In the genomic region with DNA sequence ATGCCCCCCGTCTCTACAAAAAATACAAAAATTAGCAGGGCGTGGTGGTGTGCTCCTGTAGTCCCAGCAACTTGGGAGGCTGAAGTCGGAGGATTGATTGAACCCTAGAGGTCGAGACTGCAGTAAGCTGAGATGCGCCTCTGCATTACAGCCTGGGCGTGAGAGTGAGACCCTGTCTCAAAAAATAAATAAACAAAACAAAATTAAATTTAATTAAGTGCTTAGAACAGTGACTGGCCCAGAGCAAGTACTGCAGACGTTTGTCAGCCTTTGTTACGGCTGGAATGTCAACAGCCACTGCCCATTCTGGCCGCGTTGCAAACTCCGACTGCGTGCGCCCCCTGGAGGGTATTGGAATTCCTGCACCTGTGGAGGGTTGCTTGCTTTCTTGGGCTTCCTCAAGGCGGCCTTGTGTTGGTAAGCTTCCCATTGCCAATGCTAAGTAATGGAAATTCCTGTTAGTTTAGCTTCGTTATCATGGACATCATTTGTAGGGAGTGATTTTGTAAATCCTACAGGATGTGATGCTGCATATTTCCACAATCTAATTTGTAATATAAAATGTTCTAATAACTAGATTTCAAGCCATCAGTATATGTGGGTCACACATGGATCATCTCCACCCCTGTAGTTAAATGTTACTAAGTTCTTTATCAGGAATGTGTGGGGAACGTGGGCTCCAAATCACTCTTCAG, we compare ENCODE assay signal across 9 cellular contexts. TPM values are rescaled to one million over a fixed set of nuclear protein-coding genes. Genes with fewer than 3 reads are reported as not detected.
A peak's percentile ranks its signal among the peaks of the same experiment; 100 is the strongest.
DNase-seq lines count a peak whose midpoint lies in the region; ATAC-seq and TF ChIP-seq lines count a peak whose summit lies in the region.
"Had no signal": no experiment of that assay in that cellular context is flagged by ENCODE, and none has a peak within 500 bp of the region (broad histone marks: within the 10 kb centered on the region; RNA-seq: fewer than 3 reads in every experiment).

No MANE protein-coding gene starts in this region.

- H3K4me1 Mint-ChIP-seq in type B pancreatic cell (ENCODE audit: unreplicated experiment), result peaks cover 12% of the 10 kb centered on the region

- no peak overlapping the region for H3K27ac Mint-ChIP-seq in type B pancreatic cell

- in situ Hi-C loops in KBM-7 (cut with MboI; ENCODE audit: low pct_unique_long_range_greater_than_20kb, low sequenced_read_pairs), result no loop called here

- DNase-seq in NCI-H1417 (lab: John Stamatoyannopoulos, UW) (peak; percentile 24 to 64 (median 59)), NCI-H1417 treated with DMSO at 0.1 percent for 48 hours (lab: John Stamatoyannopoulos, UW) (no peak), KBM-7 (peak; percentile 89), SJCRH30 (peak; percentile 55 to 59), type B pancreatic cell (ENCODE audit: extremely low spot score, unreplicated experiment) (peak; percentile 85)
- DNase-seq in activated gamma-delta T cell treated with anti-CD3 and anti-CD28 coated beads, Interleukin-2, amount 50 U/mL, for 16 hours (ENCODE audit: low read depth), result peak; percentile 49

- no peaks in the 10 kb centered on the region for H3K27me3 ChIP-seq in SJCRH30
- peaks cover 69% of the 10 kb centered on the region for H3K27me3 ChIP-seq in gastroesophageal sphincter
- no peaks in the 10 kb centered on the region for H3K27me3 ChIP-seq in parathyroid adenoma (ENCODE audit: control insufficient read depth, insufficient read depth, low read length)
- H3K27me3 ChIP-seq: BLaER1 had no signal

- no peaks in the 10 kb centered on the region for H3K9me3 Mint-ChIP-seq in type B pancreatic cell

- peaks cover 3% of the 10 kb centered on the region for H3K36me3 Mint-ChIP-seq in type B pancreatic cell

- no peak for TF ChIP-seq POLR2A in gastroesophageal sphincter (IDR thresholded peaks at IDR 0.05)

- H3K27me3 Mint-ChIP-seq in type B pancreatic cell, result peaks cover 33% of the 10 kb centered on the region

- 0 out of 2 replicates have a peak, but pooled peaks cover 5% of the 10 kb centered on the region for H3K9me3 ChIP-seq in SJCRH30 (replicated peaks)
- peaks cover 0 to 5% (median 0%) of the 10 kb centered on the region in 3 donors for H3K9me3 ChIP-seq in gastroesophageal sphincter
- no peaks in the 10 kb centered on the region for H3K9me3 ChIP-seq in parathyroid adenoma (ENCODE audit: control insufficient read depth, low read length)

- H3K27ac ChIP-seq in SJCRH30, result no peak overlapping the region
- no peak overlapping the region for H3K27ac ChIP-seq in gastroesophageal sphincter
- H3K27ac ChIP-seq in parathyroid adenoma, result no peak overlapping the region
- H3K27ac ChIP-seq: BLaER1 had no signal

- no peak overlapping the region for H3K4me2 ChIP-seq in parathyroid adenoma (ENCODE audit: low read length)
- H3K4me2 ChIP-seq: BLaER1 had no signal

- H3K4me3 Mint-ChIP-seq in type B pancreatic cell, result no peak overlapping the region

- TF ChIP-seq CTCF in gastroesophageal sphincter (IDR thresholded peaks at IDR 0.05) (peak in 3 of 4 experiments; percentile 67 to 89 (median 72)), parathyroid adenoma (IDR thresholded peaks at IDR 0.05) (peak; percentile 94), type B pancreatic cell (conservative IDR thresholded peaks at IDR 0.05) (peak; percentile 92)

- H3K9ac ChIP-seq in parathyroid adenoma, result no peak overlapping the region
- H3K9ac ChIP-seq: BLaER1 had no signal

- no peak for TF ChIP-seq EP300 in gastroesophageal sphincter (IDR thresholded peaks at IDR 0.05)

- no peak overlapping the region for H3K4me3 ChIP-seq in SJCRH30
- no peak overlapping the region for H3K4me3 ChIP-seq in gastroesophageal sphincter
- H3K4me3 ChIP-seq in parathyroid adenoma (ENCODE audit: low read depth, low read length), result no peak overlapping the region
- H3K4me3 ChIP-seq: BLaER1 had no signal

- 32 to 36% methylated on average over 12 to 13 of the region's 16 CpGs for WGBS in gastroesophageal sphincter (ENCODE audit: low coverage in 1 of 2), 2 donors

- H3K36me3 ChIP-seq in SJCRH30 (no peaks in the 10 kb centered on the region), gastroesophageal sphincter (no peaks in the 10 kb centered on the region), parathyroid adenoma (ENCODE audit: control insufficient read depth, insufficient read depth, low read length) (no peaks in the 10 kb centered on the region)
- H3K36me3 ChIP-seq: BLaER1 had no signal

- ATAC-seq in gastroesophageal sphincter, result peak; percentile 68

- H3K4me1 ChIP-seq in SJCRH30 (peaks cover 27% of the 10 kb centered on the region), gastroesophageal sphincter (no peaks in the 10 kb centered on the region), parathyroid adenoma (no peaks in the 10 kb centered on the region)
- H3K4me1 ChIP-seq: BLaER1 had no signal

- H2AFZ ChIP-seq in parathyroid adenoma, result no peak overlapping the region

- no peaks in the 10 kb centered on the region for H3K79me2 ChIP-seq in parathyroid adenoma

RNA-seq across cellular contexts. Expression of a gene that starts 15.9 kb away (rescaled TPM):
- total RNA-seq in SJCRH30 (2014; rRNA removed; shearing (Covaris generic)), result 1.6 and 2.0 TPM in 2 replicates
- under 1 TPM in 1 of 4 donors, not detected in 3; 0.46 TPM for total RNA-seq in gastroesophageal sphincter
- 6.3 and 8.6 TPM in 2 replicates for total RNA-seq in type B pancreatic cell (ENCODE audit: low replicate concordance)

RNA-seq across cellular contexts. Expression of a gene that starts 19.4 kb away (rescaled TPM):
- 7.3 and 9.2 TPM in 2 replicates for total RNA-seq in SJCRH30 (2014; rRNA removed; shearing (Covaris generic))
- total RNA-seq in gastroesophageal sphincter (1 to 10 TPM in 2 of 4 donors, not detected in 2; 1.9 to 2.0 TPM), type B pancreatic cell (ENCODE audit: low replicate concordance) (1.2 and 1.3 TPM in 2 replicates)

RNA-seq across cellular contexts. Expression of a gene that starts 58.6 kb away (rescaled TPM):
- 0.36 TPM in 1 of 2 replicates, not detected in the other for total RNA-seq in SJCRH30 (2014; rRNA removed; shearing (Covaris generic))
- total RNA-seq in gastroesophageal sphincter (1 to 10 TPM in 2 of 4 donors, under 1 TPM in 2; 0.27 to 2.8 (median 0.97) TPM), type B pancreatic cell (ENCODE audit: low replicate concordance) (0.55 and 0.72 TPM in 2 replicates)
